ENCODE assay signal across 20 cellular contexts in the genomic region with DNA sequence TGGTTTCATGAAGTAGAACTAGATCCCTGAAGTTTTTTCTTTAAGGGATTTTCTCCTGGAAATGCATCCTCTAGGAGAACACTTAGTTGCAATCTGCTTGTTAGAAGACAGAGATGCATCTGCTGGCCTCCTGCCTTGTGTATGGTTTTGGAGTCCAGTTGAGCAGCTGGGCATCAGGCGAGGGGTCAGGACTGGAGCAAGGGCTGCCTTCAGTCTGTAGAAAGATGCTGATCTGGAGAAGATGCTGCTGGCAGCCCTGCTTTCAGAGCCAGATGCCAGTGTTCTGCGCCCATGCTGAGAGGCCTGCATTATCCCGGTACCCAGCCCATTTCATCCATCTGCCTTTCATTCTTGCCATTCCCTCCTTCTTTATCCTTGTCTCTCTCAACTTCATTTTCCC.
DNase-seq lines count a peak whose midpoint lies in the region; ATAC-seq and TF ChIP-seq lines count a peak whose summit lies in the region.
"Had no signal": no experiment of that assay in that cellular context is flagged by ENCODE, and none has a peak within 500 bp of the region (broad histone marks: within the 10 kb centered on the region; RNA-seq: fewer than 3 reads in every experiment).

No MANE protein-coding gene starts in this region.

- peak overlapping the region; percentile 86 for H3K27ac Mint-ChIP-seq in chondrocyte (ENCODE audit: unreplicated experiment)
- H3K27ac Mint-ChIP-seq in neural progenitor cell = no peak overlapping the region
- H3K27ac Mint-ChIP-seq in activated CD4-positive, alpha-beta memory T cell treated with anti-CD3 and anti-CD28 coated beads for 36 hours = no peak overlapping the region
- H3K27ac Mint-ChIP-seq: activated naive CD4-positive, alpha-beta T cell treated with anti-CD3 and anti-CD28 coated beads, Interleukin-2, amount 50 U/mL, for 24 hours; activated T-cell treated with anti-CD3 and anti-CD28 coated beads, Interleukin-2, amount 50 U/mL, for 24 hours; dendritic cell treated with granulocyte-macrophage colony-stimulating factor and Interleukin-4, amounts not matched to agents 40 ng/mL and 50 ng/mL, for 4 days; stimulated activated naive CD8-positive, alpha-beta T cell treated with anti-CD3 and anti-CD28 coated beads, Interleukin-15, Interleukin-2, amounts not matched to agents 100 ng/mL and 50 ng/mL, for 24 hours had no signal

- POLR2A ChIA-PET in AG04449 (lab: Yijun Ruan, JAX) = interaction anchor here (1.3 to 1.8 kb wide), 2 partner anchors 28 to 70 kb away, joined by 4 to 7 read pairs; no protein-coding TSS in a partner anchor
- POLR2A ChIA-PET in activated CD4-positive, alpha-beta memory T cell treated with anti-CD3 and anti-CD28 coated beads for 36 hours (lab: Charles Lee) = no interaction called here

- H3K36me3 Mint-ChIP-seq in chondrocyte (ENCODE audit: low read depth) (peaks cover 2% of the 10 kb centered on the region), neural progenitor cell (peaks cover 7% of the 10 kb centered on the region)
- peaks cover 7% of the 10 kb centered on the region for H3K36me3 Mint-ChIP-seq in activated CD4-positive, alpha-beta memory T cell treated with anti-CD3 and anti-CD28 coated beads for 36 hours

- TF ChIP-seq CTCF in AG04449 (IDR thresholded peaks at IDR 0.05; ENCODE audit: insufficient read depth, low read length, missing control alignments) (no peak), chondrocyte (IDR thresholded peaks at IDR 0.05) (no peak), neural progenitor cell (IDR thresholded peaks at IDR 0.05) (no peak)

- no peaks in the 10 kb centered on the region for H4K20me1 ChIP-seq in neural progenitor cell (ENCODE audit: low read depth)

- H3K27me3 ChIP-seq in neural progenitor cell = no peaks in the 10 kb centered on the region
- H3K27me3 ChIP-seq: body of pancreas, upper lobe of right lung had no signal

- H3K4me3 ChIP-seq in AG04449 (ENCODE audit: low read depth, low read length) (0 out of 2 replicates have a peak overlapping the region, but pooled peaks have one; percentile 20), neural progenitor cell (no peak overlapping the region)
- H3K4me3 ChIP-seq: body of pancreas, K562, upper lobe of right lung had no signal

- no peak for DNase-seq in AG04449 (ENCODE audit: low read depth, low spot score)
- DNase-seq in LHCN-M2 (ENCODE audit: low read depth) = peak; percentile 26
- no peak for DNase-seq in chondrocyte (ENCODE audit: low spot score)
- DNase-seq in neural progenitor cell (ENCODE audit: low spot score) = no peak
- no peak for DNase-seq in activated naive CD4-positive, alpha-beta T cell treated with anti-CD3 and anti-CD28 coated beads, Interleukin-2, amount 50 U/mL, for 16 hours
- no peak for DNase-seq in SW 1271 (lab: John Stamatoyannopoulos, UW)
- no peak for DNase-seq in activated CD4-positive, alpha-beta memory T cell treated with anti-CD3 and anti-CD28 coated beads for 36 hours
- DNase-seq: activated CD4-positive, alpha-beta T cell treated with anti-CD3 and anti-CD28 coated beads, Interleukin-2, amount 50 U/mL, for 48 hours; activated T-cell treated with anti-CD3 and anti-CD28 coated beads, Interleukin-2, amount 50 U/mL, for 24 hours; body of pancreas; GOT3; mesendoderm; NCI-H1092; upper lobe of right lung had no signal

- H3K9me3 Mint-ChIP-seq in chondrocyte (ENCODE audit: low read depth) = peaks cover 12% of the 10 kb centered on the region
- H3K9me3 Mint-ChIP-seq in neural progenitor cell = peaks cover 4% of the 10 kb centered on the region
- peaks cover 8% of the 10 kb centered on the region for H3K9me3 Mint-ChIP-seq in activated CD4-positive, alpha-beta memory T cell treated with anti-CD3 and anti-CD28 coated beads for 36 hours
- H3K9me3 Mint-ChIP-seq: activated naive CD4-positive, alpha-beta T cell treated with anti-CD3 and anti-CD28 coated beads, Interleukin-2, amount 50 U/mL, for 24 hours; activated T-cell treated with anti-CD3 and anti-CD28 coated beads, Interleukin-2, amount 50 U/mL, for 24 hours; dendritic cell treated with granulocyte-macrophage colony-stimulating factor and Interleukin-4, amounts not matched to agents 40 ng/mL and 50 ng/mL, for 4 days; stimulated activated naive CD8-positive, alpha-beta T cell treated with anti-CD3 and anti-CD28 coated beads, Interleukin-15, Interleukin-2, amounts not matched to agents 100 ng/mL and 50 ng/mL, for 24 hours had no signal

- intact Hi-C loops in activated CD4-positive, alpha-beta memory T cell treated with anti-CD3 and anti-CD28 coated beads for 36 hours (cut with micrococcal nuclease) = no loop called here

- H3K27ac ChIP-seq in neural progenitor cell = peak overlapping the region; percentile 85
- H3K27ac ChIP-seq: body of pancreas had no signal

- H3F3A ChIP-seq in neural progenitor cell (ENCODE audit: low read depth) = peaks cover 41% of the 10 kb centered on the region

- no peak for ATAC-seq in GM18909 (IDR thresholded peaks at IDR 0.05; ENCODE audit: poor library complexity, unreplicated experiment)
- ATAC-seq: body of pancreas had no signal

- no peak overlapping the region for H3K9ac ChIP-seq in neural progenitor cell

- H3K4me2 ChIP-seq in neural progenitor cell = peak overlapping the region; percentile 50

- no peaks in the 10 kb centered on the region for H3K27me3 Mint-ChIP-seq in chondrocyte (ENCODE audit: low read depth)
- H3K27me3 Mint-ChIP-seq in neural progenitor cell (ENCODE audit: insufficient read depth, low read depth) = peaks cover 3% of the 10 kb centered on the region
- H3K27me3 Mint-ChIP-seq in activated CD4-positive, alpha-beta memory T cell treated with anti-CD3 and anti-CD28 coated beads for 36 hours = no peaks in the 10 kb centered on the region
- H3K27me3 Mint-ChIP-seq: activated naive CD4-positive, alpha-beta T cell treated with anti-CD3 and anti-CD28 coated beads, Interleukin-2, amount 50 U/mL, for 24 hours; activated T-cell treated with anti-CD3 and anti-CD28 coated beads, Interleukin-2, amount 50 U/mL, for 24 hours; stimulated activated naive CD8-positive, alpha-beta T cell treated with anti-CD3 and anti-CD28 coated beads, Interleukin-15, Interleukin-2, amounts not matched to agents 100 ng/mL and 50 ng/mL, for 24 hours had no signal

- CTCF ChIA-PET in AG04449 (lab: Yijun Ruan, JAX) = interaction anchor here (1.1 kb wide), 1 partner anchor 30 kb away, joined by 3 read pairs; no protein-coding TSS in a partner anchor
- CTCF ChIA-PET in activated CD4-positive, alpha-beta memory T cell treated with anti-CD3 and anti-CD28 coated beads for 36 hours (lab: Charles Lee) = no interaction called here

- H3K36me3 ChIP-seq in neural progenitor cell = no peaks in the 10 kb centered on the region
- H3K36me3 ChIP-seq: upper lobe of right lung had no signal

- peaks cover 56% of the 10 kb centered on the region for H3K4me1 ChIP-seq in neural progenitor cell
- H3K4me1 ChIP-seq: body of pancreas had no signal

- H3K4me3 Mint-ChIP-seq in chondrocyte (ENCODE audit: unreplicated experiment) (no peak overlapping the region), neural progenitor cell (no peak overlapping the region)
- no peak overlapping the region for H3K4me3 Mint-ChIP-seq in activated CD4-positive, alpha-beta memory T cell treated with anti-CD3 and anti-CD28 coated beads for 36 hours
- H3K4me3 Mint-ChIP-seq: activated naive CD4-positive, alpha-beta T cell treated with anti-CD3 and anti-CD28 coated beads, Interleukin-2, amount 50 U/mL, for 24 hours; activated T-cell treated with anti-CD3 and anti-CD28 coated beads, Interleukin-2, amount 50 U/mL, for 24 hours; dendritic cell treated with granulocyte-macrophage colony-stimulating factor and Interleukin-4, amounts not matched to agents 40 ng/mL and 50 ng/mL, for 4 days; neural crest cell; stimulated activated naive CD8-positive, alpha-beta T cell treated with anti-CD3 and anti-CD28 coated beads, Interleukin-15, Interleukin-2, amounts not matched to agents 100 ng/mL and 50 ng/mL, for 24 hours had no signal

- H3K9me3 ChIP-seq in neural progenitor cell (ENCODE audit: low read depth) = no peaks in the 10 kb centered on the region
- H3K9me3 ChIP-seq: body of pancreas, upper lobe of right lung had no signal

- H3K79me2 ChIP-seq in neural progenitor cell (ENCODE audit: low read depth) = peaks cover 4% of the 10 kb centered on the region

- H3K4me1 Mint-ChIP-seq in chondrocyte (ENCODE audit: low read depth) = peaks cover 46% of the 10 kb centered on the region
- peaks cover 45% of the 10 kb centered on the region for H3K4me1 Mint-ChIP-seq in neural progenitor cell
- H3K4me1 Mint-ChIP-seq in activated CD4-positive, alpha-beta memory T cell treated with anti-CD3 and anti-CD28 coated beads for 36 hours (ENCODE audit: low read depth) = no peaks in the 10 kb centered on the region

- H2AFZ ChIP-seq in neural progenitor cell (replicated peaks) = no peak overlapping the region
